8 cellular contexts compared by ENCODE assay signal in genomic region chr19:57814505-57815246, GRCh38. TPM values are rescaled to one million over a fixed set of nuclear protein-coding genes. Genes with fewer than 3 reads are reported as not detected.
DNase-seq lines count a peak whose midpoint lies in the region; ATAC-seq and TF ChIP-seq lines count a peak whose summit lies in the region.

Gene ZNF552 (minus strand): TSS chr19:57814913. CDS start chr19:57814743, 170 bp downstream.

- CTCF ChIA-PET in OCI-LY7 (lab: Charles Lee; ENCODE audit: unreplicated experiment), result interaction anchor here (0.6 kb wide), 1 partner anchor 747 kb away, joined by 15 read pairs; no protein-coding TSS in a partner anchor

- H3K4me1 ChIP-seq in OCI-LY7 (ENCODE audit: insufficient read depth, low read length, poor library complexity, severe bottlenecking), result peaks cover 28% of the 10 kb centered on the region

- H3K27ac ChIP-seq in OCI-LY7 (ENCODE audit: low read depth, low read length, poor library complexity, severe bottlenecking), result no peak within 1 kb of the TSS

- peaks cover 14% of the 10 kb centered on the region for H3K79me2 ChIP-seq in OCI-LY7 (ENCODE audit: insufficient read depth, low read depth, low read length)

- peak; percentile 52 for ATAC-seq in GM21367 (IDR thresholded peaks at IDR 0.05; ENCODE audit: unreplicated experiment)

- peak; percentile 88 for DNase-seq in COR-L47 (lab: John Stamatoyannopoulos, UW)
- peak; percentile 91 for DNase-seq in HuH-7 (ENCODE audit: low spot score)
- peak; percentile 88 for DNase-seq in OCI-LY7 (ENCODE audit: low spot score)
- peak; percentile 58 for DNase-seq in activated T-cell treated with anti-CD3 and anti-CD28 coated beads for 4 hours
- DNase-seq in epithelial cell of proximal tubule (ENCODE audit: low read depth), result peak; percentile 67
- peak; percentile 94 for DNase-seq in mucosa of gallbladder (ENCODE audit: low spot score)
- peak; percentile 50 for DNase-seq in stimulated activated CD8-positive, alpha-beta memory T cell treated with anti-CD3 and anti-CD28 coated beads, Interleukin-4, amount 100 ng/mL, for 24 hours (ENCODE audit: low read depth)

- H3K9me2 ChIP-seq in OCI-LY7 (ENCODE audit: insufficient read depth, low read length), result no peaks in the 10 kb centered on the region

- H4K20me1 ChIP-seq in OCI-LY7 (ENCODE audit: insufficient read depth, low read length), result no peaks in the 10 kb centered on the region

- H3K4me2 ChIP-seq in OCI-LY7 (ENCODE audit: low read length), result peak within 1 kb of the TSS; percentile 78

- peak within 1 kb of the TSS; percentile 68 for H2AFZ ChIP-seq in OCI-LY7 (ENCODE audit: low read length)

- no peak for TF ChIP-seq CTCF in OCI-LY7 (conservative IDR thresholded peaks at IDR 0.05; ENCODE audit: low read length)
- no peak for TF ChIP-seq CTCF in epithelial cell of proximal tubule (conservative IDR thresholded peaks at IDR 0.05; ENCODE audit: low read depth, low read length)

- H3K36me3 ChIP-seq in OCI-LY7 (ENCODE audit: insufficient read depth, low read length), result peaks cover 14% of the 10 kb centered on the region

- H3K4me3 ChIP-seq in OCI-LY7 (ENCODE audit: low read depth, low read length, poor library complexity, severe bottlenecking), result peak within 1 kb of the TSS; percentile 96
- H3K4me3 ChIP-seq in epithelial cell of proximal tubule (ENCODE audit: low read depth, low read length), result peak within 1 kb of the TSS; percentile 97

- intact Hi-C loops in OCI-LY7 (cut with micrococcal nuclease; ENCODE audit: unreplicated experiment), result no loop called here

- no peaks in the 10 kb centered on the region for H3K9me3 ChIP-seq in OCI-LY7 (ENCODE audit: low read length)

- BruUV-seq in OCI-LY7 (replicated peaks; lab: Mats Ljungman, UMichigan), result no TSS peak

- POLR2A ChIA-PET in OCI-LY7 (lab: Charles Lee), result no interaction called here

RNA-seq across cellular contexts. Expression of gene ZNF552, which starts in this region (rescaled TPM):
- total RNA-seq in OCI-LY7 (2014; rRNA removed; shearing (Covaris generic)), result 8.6 and 10.2 TPM in 2 replicates
- total RNA-seq in OCI-LY7 (2022), result 11.4 and 12.5 TPM in 2 replicates
- 7.0 and 8.9 TPM in 2 replicates for total RNA-seq in epithelial cell of proximal tubule
- 47.0 TPM for total RNA-seq in mucosa of gallbladder
